In genomic region chr4:152644130-152644529, GRCh38 we compare ENCODE assay signal across 12 cellular contexts. TPM values are rescaled to one million over a fixed set of nuclear protein-coding genes. Genes with fewer than 3 reads are reported as not detected.
A peak's percentile ranks its signal among the peaks of the same experiment; 100 is the strongest.
DNase-seq lines count a peak whose midpoint lies in the region; ATAC-seq and TF ChIP-seq lines count a peak whose summit lies in the region.
"Had no signal": no experiment of that assay in that cellular context is flagged by ENCODE, and none has a peak within 500 bp of the region (broad histone marks: within the 10 kb centered on the region; RNA-seq: fewer than 3 reads in every experiment).

No MANE protein-coding gene starts in this region.

- TF ChIP-seq CTCF in right atrium auricular region (IDR thresholded peaks at IDR 0.05) (no peak), NB4 (IDR thresholded peaks at IDR 0.05; ENCODE audit: low read depth, low read length) (no peak)

- no peaks in the 10 kb centered on the region for H3K27me3 Mint-ChIP-seq in activated naive CD8-positive, alpha-beta T cell treated with anti-CD3 and anti-CD28 coated beads, Interleukin-2, amount 10 ng/mL, durations not matched to agents 7 days and 5 days
- H3K27me3 Mint-ChIP-seq in stimulated activated naive B cell treated with anti-CD40 and anti-IgM and Interleukin-4, amounts not matched to agents 10 μg/mL and 1 μg/mL and 100 μg/mL, for 72 hours, result no peaks in the 10 kb centered on the region

- H3K4me1 ChIP-seq in right atrium auricular region, result peaks cover 0 to 8% of the 10 kb centered on the region in 2 donors
- H3K4me1 ChIP-seq: psoas muscle had no signal

- no peak overlapping the region for H3K4me3 Mint-ChIP-seq in activated naive CD8-positive, alpha-beta T cell treated with anti-CD3 and anti-CD28 coated beads, Interleukin-2, amount 10 ng/mL, durations not matched to agents 7 days and 5 days
- peak overlapping the region; percentile 70 to 73 for H3K4me3 Mint-ChIP-seq in stimulated activated naive B cell treated with anti-CD40 and anti-IgM and Interleukin-4, amounts not matched to agents 10 μg/mL and 1 μg/mL and 100 μg/mL, for 72 hours

- no peaks in the 10 kb centered on the region for H3K36me3 ChIP-seq in right atrium auricular region

- peaks cover 5% of the 10 kb centered on the region for H3K36me3 Mint-ChIP-seq in activated naive CD8-positive, alpha-beta T cell treated with anti-CD3 and anti-CD28 coated beads, Interleukin-2, amount 10 ng/mL, durations not matched to agents 7 days and 5 days
- H3K36me3 Mint-ChIP-seq in stimulated activated naive B cell treated with anti-CD40 and anti-IgM and Interleukin-4, amounts not matched to agents 10 μg/mL and 1 μg/mL and 100 μg/mL, for 72 hours, result peaks cover 19 to 39% of the 10 kb centered on the region in 2 donors

- no peak for TF ChIP-seq POLR2A in NB4 (IDR thresholded peaks at IDR 0.05; ENCODE audit: extremely low read depth, insufficient read length)

- DNase-seq in Right ventricle myocardium superior (no peak), right atrium auricular region (ENCODE audit: low spot score) (no peak), NB4 (ENCODE audit: low read depth) (no peak), NCI-H2196 (lab: John Stamatoyannopoulos, UW; ENCODE audit: unreplicated experiment) (no peak), NCI-H2081 treated with DMSO at 0.1 percent for 48 hours (lab: John Stamatoyannopoulos, UW) (no peak)
- DNase-seq in activated naive CD8-positive, alpha-beta T cell treated with anti-CD3 and anti-CD28 coated beads, Interleukin-2, amount 10 ng/mL, durations not matched to agents 7 days and 5 days, result no peak
- DNase-seq in stimulated activated naive B cell treated with anti-CD40 and anti-IgM and Interleukin-4, amounts not matched to agents 10 μg/mL and 1 μg/mL and 100 μg/mL, for 72 hours, result no peak
- DNase-seq: left cardiac atrium, NCI-H1092, psoas muscle, SHP77 treated with DMSO at 0.1 percent for 48 hours had no signal

- POLR2A ChIA-PET in activated naive CD8-positive, alpha-beta T cell treated with anti-CD3 and anti-CD28 coated beads, Interleukin-2, amount 10 ng/mL, durations not matched to agents 7 days and 5 days (lab: Charles Lee), result no interaction called here

- peak; percentile 29 for ATAC-seq in Right ventricle myocardium superior (ENCODE audit: poor library complexity)
- no peak for ATAC-seq in activated naive CD8-positive, alpha-beta T cell treated with anti-CD3 and anti-CD28 coated beads, Interleukin-2, amount 10 ng/mL, durations not matched to agents 7 days and 5 days (ENCODE audit: low read depth)
- peak in 1 of 2 donors; percentile 1 for ATAC-seq in stimulated activated naive B cell treated with anti-CD40 and anti-IgM and Interleukin-4, amounts not matched to agents 10 μg/mL and 1 μg/mL and 100 μg/mL, for 72 hours (replicated peaks)
- no peak for ATAC-seq in GM18498 (IDR thresholded peaks at IDR 0.05; ENCODE audit: unreplicated experiment)
- ATAC-seq: psoas muscle had no signal

- no peaks in the 10 kb centered on the region for H3K9me3 Mint-ChIP-seq in activated naive CD8-positive, alpha-beta T cell treated with anti-CD3 and anti-CD28 coated beads, Interleukin-2, amount 10 ng/mL, durations not matched to agents 7 days and 5 days
- peaks cover 1 to 5% of the 10 kb centered on the region in 2 donors for H3K9me3 Mint-ChIP-seq in stimulated activated naive B cell treated with anti-CD40 and anti-IgM and Interleukin-4, amounts not matched to agents 10 μg/mL and 1 μg/mL and 100 μg/mL, for 72 hours

- no peaks in the 10 kb centered on the region for H3K27me3 ChIP-seq in right atrium auricular region

- H3K27ac ChIP-seq in right atrium auricular region, result no peak overlapping the region
- H3K27ac ChIP-seq: psoas muscle had no signal

- H3K9me3 ChIP-seq in right atrium auricular region, result no peaks in the 10 kb centered on the region
- H3K9me3 ChIP-seq: psoas muscle had no signal

- intact Hi-C loops in Right ventricle myocardium superior (cut with DNase I), result loop anchor here (10.0 kb wide), 1 partner anchor 91 kb away; no protein-coding TSS in a partner anchor

- H3K4me1 Mint-ChIP-seq in activated naive CD8-positive, alpha-beta T cell treated with anti-CD3 and anti-CD28 coated beads, Interleukin-2, amount 10 ng/mL, durations not matched to agents 7 days and 5 days, result peaks cover 18% of the 10 kb centered on the region
- H3K4me1 Mint-ChIP-seq in stimulated activated naive B cell treated with anti-CD40 and anti-IgM and Interleukin-4, amounts not matched to agents 10 μg/mL and 1 μg/mL and 100 μg/mL, for 72 hours, result peaks cover 40 to 66% of the 10 kb centered on the region in 2 donors

- H3K27ac Mint-ChIP-seq in activated naive CD8-positive, alpha-beta T cell treated with anti-CD3 and anti-CD28 coated beads, Interleukin-2, amount 10 ng/mL, durations not matched to agents 7 days and 5 days, result peak overlapping the region; percentile 59
- peak overlapping the region; percentile 97 for H3K27ac Mint-ChIP-seq in stimulated activated naive B cell treated with anti-CD40 and anti-IgM and Interleukin-4, amounts not matched to agents 10 μg/mL and 1 μg/mL and 100 μg/mL, for 72 hours

- H3K4me3 ChIP-seq in right atrium auricular region, result no peak overlapping the region
- peak overlapping the region; percentile 30 for H3K4me3 ChIP-seq in NB4 (ENCODE audit: low read depth, low read length)
- H3K4me3 ChIP-seq: psoas muscle had no signal

RNA-seq across cellular contexts. Expression of gene TMEM154, which starts 35.7 kb away (rescaled TPM):
- total RNA-seq in Right ventricle myocardium superior (1.9 TPM), right atrium auricular region (1 to 10 TPM; 1.4 to 2.0 TPM)
- total RNA-seq in activated naive CD8-positive, alpha-beta T cell treated with anti-CD3 and anti-CD28 coated beads, Interleukin-2, amount 10 ng/mL, durations not matched to agents 7 days and 5 days, result 10 to 100 TPM; 21.9 to 24.7 TPM
